25 cellular contexts compared by ENCODE assay signal in the genomic region with DNA sequence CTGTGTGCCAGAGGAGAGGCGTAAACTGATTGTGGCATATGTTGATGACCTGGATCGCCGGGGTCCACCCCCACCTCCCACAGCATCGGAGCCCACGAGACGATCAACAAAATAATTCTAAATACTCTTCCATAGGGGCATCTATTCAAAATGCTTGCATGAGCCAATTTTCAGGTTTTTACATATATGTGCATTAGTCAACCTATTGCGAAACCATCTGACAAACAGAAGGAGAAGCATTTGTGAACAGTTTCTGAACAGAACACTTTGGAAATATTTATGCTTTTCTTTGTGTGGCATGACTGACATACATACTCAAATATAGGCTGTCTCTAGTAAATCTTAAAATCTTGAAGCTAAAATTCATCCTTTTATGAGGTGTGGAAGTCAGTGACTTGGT. TPM values are rescaled to one million over a fixed set of nuclear protein-coding genes. Genes with fewer than 3 reads are reported as not detected.
DNase-seq lines count a peak whose midpoint lies in the region; ATAC-seq, FAIRE-seq and TF ChIP-seq lines count a peak whose summit lies in the region.
"Had no signal": no experiment of that assay in that cellular context is flagged by ENCODE, and none has a peak within 500 bp of the region (broad histone marks: within the 10 kb centered on the region; RNA-seq: fewer than 3 reads in every experiment).

No MANE protein-coding gene starts in this region.

- no peak overlapping the region for H3K4me3 ChIP-seq in PC-3 (ENCODE audit: low read length)
- H3K4me3 ChIP-seq in epithelial cell of esophagus (ENCODE audit: low read length): no peak overlapping the region
- H3K4me3 ChIP-seq: prostate gland had no signal

- H3K36me3 ChIP-seq in PC-3 (ENCODE audit: low read depth, low read length): peaks cover 69% of the 10 kb centered on the region
- H3K36me3 ChIP-seq: prostate gland had no signal

- ATAC-seq in PC-3: no peak
- ATAC-seq in HG03565 (IDR thresholded peaks at IDR 0.05; ENCODE audit: unreplicated experiment): no peak
- ATAC-seq: effector memory CD8-positive, alpha-beta T cell; left lobe of liver had no signal

- POLR2A ChIA-PET in PC-3 (lab: Charles Lee; ENCODE audit: unreplicated experiment): no interaction called here

- H3K79me2 ChIP-seq in PC-3 (ENCODE audit: low read length): no peaks in the 10 kb centered on the region

- DNase-seq in SIG-M5 treated with dmso at 0.1 percent for 504 hours (lab: John Stamatoyannopoulos, UW; ENCODE audit: unreplicated experiment) (peak; percentile 57), SIG-M5 (lab: John Stamatoyannopoulos, UW) (no peak), PC-3 (peak; percentile 46), epithelial cell of esophagus (ENCODE audit: low read depth) (peak; percentile 81), renal cortical epithelial cell (ENCODE audit: low read depth) (peak; percentile 25), mucosa of gallbladder (ENCODE audit: low spot score) (no peak), GM12892 (ENCODE audit: insufficient read length) (no peak)
- DNase-seq: 8988T; activated CD4-positive, alpha-beta T cell treated with anti-CD3 and anti-CD28 coated beads, Interleukin-2, amount 50 U/mL, for 4 hours; anterior cingulate cortex; effector memory CD8-positive, alpha-beta T cell; GDM1; NCI-H1048; NCI-H2081 treated with DMSO at 0.1 percent for 48 hours; NCI-H510A; SHP77 treated with DMSO at 0.1 percent for 48 hours had no signal

- H3F3A ChIP-seq in PC-3 (ENCODE audit: low read length, unreplicated experiment): peaks cover 5% of the 10 kb centered on the region

- H4K20me1 ChIP-seq in PC-3 (ENCODE audit: low read length): no peaks in the 10 kb centered on the region

- no peaks in the 10 kb centered on the region for H3K4me1 ChIP-seq in PC-3 (ENCODE audit: insufficient read depth, low read length)
- H3K4me1 ChIP-seq: prostate gland had no signal

- TF ChIP-seq CTCF in PC-3 (conservative IDR thresholded peaks at IDR 0.05; ENCODE audit: low read depth, low read length) (no peak), epithelial cell of esophagus (IDR thresholded peaks at IDR 0.05; ENCODE audit: insufficient read depth, low read depth, low read length, missing control alignments) (no peak)

- no peak overlapping the region for H3K4me2 ChIP-seq in PC-3 (ENCODE audit: low read length)

- no peak overlapping the region for H3K27ac ChIP-seq in PC-3 (ENCODE audit: low read length)
- H3K27ac ChIP-seq: C4-2B, prostate gland had no signal

- H3K9me3 ChIP-seq in PC-3 (ENCODE audit: low read length): no peaks in the 10 kb centered on the region
- H3K9me3 ChIP-seq: prostate gland had no signal

- intact Hi-C loops in PC-3 (cut with micrococcal nuclease): no loop called here

- H3K9me2 ChIP-seq in PC-3 (replicated peaks; ENCODE audit: low read length): no peaks in the 10 kb centered on the region

- H3K9ac ChIP-seq in PC-3 (ENCODE audit: low read length): no peak overlapping the region

- H3K27me3 ChIP-seq in PC-3 (ENCODE audit: low read length): no peaks in the 10 kb centered on the region

- TF ChIP-seq POLR2A in GM12892 (IDR thresholded peaks at IDR 0.05; ENCODE audit: low read depth, low read length): no peak

- H2AFZ ChIP-seq in PC-3 (ENCODE audit: low read length): no peak overlapping the region

- no peak for FAIRE-seq in GM12892 (lab: Jason Lieb, UNC)
- FAIRE-seq: GM19239 had no signal

- no TSS peak for BruUV-seq in PC-3 (replicated peaks; lab: Mats Ljungman, UMichigan)

- CTCF ChIA-PET in PC-3 (lab: Charles Lee): no interaction called here

RNA-seq across cellular contexts. Expression of a gene that starts 5.5 kb away (rescaled TPM):
- total RNA-seq in PC-3 (2014; rRNA removed) (not detected in 2 replicates), renal cortical epithelial cell (not detected in 2 replicates), mucosa of gallbladder (not detected)
- polyA plus RNA-seq in GM12892 (2012; ENCODE audit: missing spikeins): not detected
- total RNA-seq: chondrocyte; left lobe of liver; neural crest cell; prostate gland; T-helper 1 cell treated with Interleukin-12 subunit alpha and Interleukin-12 subunit beta and Interleukin-4 antibody, amounts not matched to agents 30 ng/mL and 1 ng/mL, for 36 hours; urinary bladder had no signal
- polyA plus RNA-seq: urinary bladder had no signal

Comparison
In these comparisons a context has a peak if more than half of its experiments do, and no peak if none do; other contexts are left out.
1. DNase-seq: peak in SIG-M5 treated with dmso at 0.1 percent for 504 hours (single experiment), PC-3 (single experiment), epithelial cell of esophagus (single experiment) and renal cortical epithelial cell (single experiment); none in SIG-M5 (single experiment), mucosa of gallbladder (single experiment) and GM12892 (single experiment).